Comparison of ENCODE assay signal across 28 cellular contexts in the genomic region with DNA sequence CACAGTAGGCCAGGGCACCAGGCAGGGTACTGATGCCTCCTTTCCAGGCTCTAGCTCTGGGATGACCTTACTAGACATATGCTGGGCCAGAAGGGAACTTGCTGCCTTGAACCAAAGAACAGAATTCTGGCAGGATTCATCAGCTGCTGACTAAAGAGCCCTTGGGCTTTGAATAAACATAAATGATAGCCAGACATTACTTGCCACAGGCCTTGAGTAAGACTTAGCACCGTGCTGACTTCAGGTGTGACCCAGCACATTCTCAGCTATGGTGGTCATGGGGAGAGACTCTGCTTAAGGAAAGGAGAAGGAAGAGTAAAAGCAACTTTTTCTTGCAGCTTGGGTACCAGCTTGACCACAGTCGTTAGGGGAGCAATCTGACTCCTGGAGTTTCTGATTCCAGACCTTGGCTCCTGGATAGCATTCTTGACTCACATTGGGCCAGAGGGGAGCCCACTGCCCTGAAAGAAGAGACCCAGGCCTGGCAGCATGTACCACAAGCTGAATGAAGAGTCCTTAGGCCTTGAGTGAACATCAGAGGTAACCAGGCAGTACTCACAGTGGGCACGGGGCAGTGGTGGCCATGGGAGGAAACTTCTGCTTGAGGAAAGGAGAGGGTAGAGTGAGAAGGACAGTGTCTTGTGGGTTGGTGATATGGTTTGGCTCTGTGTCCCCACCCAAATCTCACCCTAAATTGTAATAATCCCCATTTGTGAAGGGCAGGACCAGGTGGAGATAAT.
DNase-seq lines count a peak whose midpoint lies in the region; ATAC-seq and TF ChIP-seq lines count a peak whose summit lies in the region.
"Had no signal": no experiment of that assay in that cellular context is flagged by ENCODE, and none has a peak within 500 bp of the region (broad histone marks: within the 10 kb centered on the region; RNA-seq: fewer than 3 reads in every experiment).

No MANE protein-coding gene starts in this region.

- H3K27me3 ChIP-seq in breast epithelium, result no peaks in the 10 kb centered on the region
- no peaks in the 10 kb centered on the region for H3K27me3 ChIP-seq in mammary epithelial cell (ENCODE audit: insufficient read depth, low read length)
- H3K27me3 ChIP-seq: BE2C, Peyer's patch, SJSA1 had no signal

- POLR2A ChIA-PET in MCF 10A (lab: Yijun Ruan, JAX), result no interaction called here

- intact Hi-C loops in MCF 10A (cut with micrococcal nuclease) (no loop called here), breast epithelium (cut with DNase I; ENCODE audit: low total_unique reads) (no loop called here), mammary epithelial cell (cut with micrococcal nuclease) (no loop called here), posterior vena cava (cut with DNase I) (no loop called here)

- H3K4me1 ChIP-seq in breast epithelium (no peaks in the 10 kb centered on the region), mammary epithelial cell (ENCODE audit: insufficient read depth, low read length) (no peaks in the 10 kb centered on the region)
- H3K4me1 ChIP-seq: BE2C, Peyer's patch, SJSA1 had no signal

- dilution Hi-C loops in mammary epithelial cell (cut with HindIII; ENCODE audit: low sequenced_read_pairs), result no loop called here

- no peak overlapping the region for H3K27ac Mint-ChIP-seq in MCF 10A (ENCODE audit: low read depth, unreplicated experiment)
- H3K27ac Mint-ChIP-seq: CD14-positive monocyte; CD8-positive, alpha-beta memory T cell; IgD-negative memory B cell had no signal

- H3K79me2 ChIP-seq in mammary epithelial cell (ENCODE audit: insufficient read depth, low read length), result no peaks in the 10 kb centered on the region

- H3K27me3 Mint-ChIP-seq in MCF 10A (ENCODE audit: insufficient read depth, unreplicated experiment), result no peaks in the 10 kb centered on the region
- H3K27me3 Mint-ChIP-seq: CD8-positive, alpha-beta memory T cell; IgD-negative memory B cell had no signal

- H3K4me3 ChIP-seq in breast epithelium (no peak overlapping the region), mammary epithelial cell (replicated peaks in 1 of 3; ENCODE audit: insufficient read depth in 1 of 3, low read depth in 2 of 3, low read length in 3 of 3) (no peak overlapping the region)
- H3K4me3 ChIP-seq: Peyer's patch, SJSA1 had no signal

- H3K36me3 ChIP-seq in breast epithelium, result no peaks in the 10 kb centered on the region
- no peaks in the 10 kb centered on the region for H3K36me3 ChIP-seq in mammary epithelial cell (ENCODE audit: insufficient read depth, low read length)
- H3K36me3 ChIP-seq: BE2C, Peyer's patch, SJSA1 had no signal

- no peak overlapping the region for H3K4me3 Mint-ChIP-seq in MCF 10A (ENCODE audit: unreplicated experiment)
- H3K4me3 Mint-ChIP-seq: CD14-positive monocyte; CD8-positive, alpha-beta memory T cell; IgD-negative memory B cell had no signal

- TF ChIP-seq CTCF in MCF 10A (IDR thresholded peaks at IDR 0.05; ENCODE audit: unreplicated experiment) (no peak), breast epithelium (IDR thresholded peaks at IDR 0.05) (no peak), mammary epithelial cell (conservative IDR thresholded peaks at IDR 0.05 in 1 of 2, IDR thresholded peaks at IDR 0.05 in 1 of 2; ENCODE audit: extremely low read depth in 1 of 2, insufficient read depth in 1 of 2, low read depth in 1 of 2, low read length in 2 of 2) (no peak)

- H2AFZ ChIP-seq in mammary epithelial cell (ENCODE audit: low read depth, low read length), result peak overlapping the region; percentile 54

- H3K4me2 ChIP-seq in mammary epithelial cell (ENCODE audit: insufficient read depth, low read depth, low read length), result no peak overlapping the region
- H3K4me2 ChIP-seq: KMS-11 had no signal

- H3K9me3 ChIP-seq in breast epithelium, result no peaks in the 10 kb centered on the region
- H3K9me3 ChIP-seq in mammary epithelial cell (replicated peaks; ENCODE audit: insufficient read depth, low read length), result no peaks in the 10 kb centered on the region
- H3K9me3 ChIP-seq: BE2C, Peyer's patch had no signal

- no peaks in the 10 kb centered on the region for H3K4me1 Mint-ChIP-seq in MCF 10A (ENCODE audit: insufficient read depth, unreplicated experiment)
- H3K4me1 Mint-ChIP-seq: CD14-positive monocyte; CD8-positive, alpha-beta memory T cell; IgD-negative memory B cell had no signal

- WGBS in mammary epithelial cell (ENCODE audit: low coverage, missing lambda C conversion rate), result 55% methylated on average over 2 of the region's 3 CpGs

- no peak for ATAC-seq in GM19328 (IDR thresholded peaks at IDR 0.05; ENCODE audit: unreplicated experiment)
- no peak for ATAC-seq in left lobe of liver

- no peaks in the 10 kb centered on the region for H3K36me3 Mint-ChIP-seq in MCF 10A (ENCODE audit: insufficient read depth, unreplicated experiment)
- H3K36me3 Mint-ChIP-seq: CD14-positive monocyte; CD8-positive, alpha-beta memory T cell; IgD-negative memory B cell had no signal

- H3K9ac ChIP-seq in mammary epithelial cell (ENCODE audit: insufficient read depth, low read length), result no peak overlapping the region
- H3K9ac ChIP-seq: KMS-11 had no signal

- BruUV-seq in MCF 10A (replicated peaks; lab: Mats Ljungman, UMichigan), result no TSS peak
- BruUV-seq in mammary epithelial cell (replicated peaks; lab: Mats Ljungman, UMichigan), result no TSS peak

- H4K20me1 ChIP-seq in mammary epithelial cell (ENCODE audit: insufficient read depth, low read length), result no peaks in the 10 kb centered on the region

- peak; percentile 1 for DNase-seq in MCF 10A (ENCODE audit: unreplicated experiment)
- DNase-seq in breast epithelium (ENCODE audit: low spot score in 2 of 2), result no peak
- peak; percentile 68 for DNase-seq in mammary epithelial cell
- peak; percentile 25 for DNase-seq in posterior vena cava (ENCODE audit: low spot score)
- DNase-seq in left lobe of liver (ENCODE audit: low spot score), result no peak
- DNase-seq in LoVo (ENCODE audit: low spot score), result no peak
- DNase-seq: BE2C; CD8-positive, alpha-beta memory T cell; DMS 273 treated with DMSO at 0.1 percent for 48 hours; DMS79; EL; H7; NCI-H1092 treated with DMSO at 0.1 percent for 48 hours; NCI-H1436; NCI-H187; NCI-H2081 treated with DMSO at 0.1 percent for 48 hours; NCI-H2171; NCI-H226; NCI-H510A; NCI-H69; Peyer's patch had no signal

- TF ChIP-seq POLR2A in breast epithelium (IDR thresholded peaks at IDR 0.05), result no peak

- CTCF ChIA-PET in MCF 10A (lab: Yijun Ruan, JAX) (interaction anchor here (0.7 kb wide), 2 partner anchors 265 to 395 kb away, joined by 3 to 4 read pairs; no protein-coding TSS in a partner anchor), mammary epithelial cell (lab: Charles Lee; ENCODE audit: low non-redundant PET) (interaction anchor here (0.6 kb wide), 1 partner anchor 114 kb away, joined by 5 read pairs; no protein-coding TSS in a partner anchor)

- in situ Hi-C loops in mammary epithelial cell (cut with MboI; ENCODE audit: low sequenced_read_pairs in 2 of 2), result no loop called here

- H3K9me3 Mint-ChIP-seq in MCF 10A (ENCODE audit: unreplicated experiment), result no peaks in the 10 kb centered on the region

- H3K27ac ChIP-seq in breast epithelium (no peak overlapping the region), mammary epithelial cell (ENCODE audit: insufficient read depth, low read depth, low read length) (no peak overlapping the region)
- H3K27ac ChIP-seq: 22Rv1, HL-60, KMS-11, Peyer's patch, SJSA1 had no signal

Comparison
In these comparisons a context has a peak if more than half of its experiments do, and no peak if none do; other contexts are left out.
1. DNase-seq: peak in MCF 10A (single experiment), mammary epithelial cell (single experiment) and posterior vena cava (single experiment); none in breast epithelium (0 of 2), left lobe of liver (single experiment) and LoVo (single experiment).